In the genomic region with DNA sequence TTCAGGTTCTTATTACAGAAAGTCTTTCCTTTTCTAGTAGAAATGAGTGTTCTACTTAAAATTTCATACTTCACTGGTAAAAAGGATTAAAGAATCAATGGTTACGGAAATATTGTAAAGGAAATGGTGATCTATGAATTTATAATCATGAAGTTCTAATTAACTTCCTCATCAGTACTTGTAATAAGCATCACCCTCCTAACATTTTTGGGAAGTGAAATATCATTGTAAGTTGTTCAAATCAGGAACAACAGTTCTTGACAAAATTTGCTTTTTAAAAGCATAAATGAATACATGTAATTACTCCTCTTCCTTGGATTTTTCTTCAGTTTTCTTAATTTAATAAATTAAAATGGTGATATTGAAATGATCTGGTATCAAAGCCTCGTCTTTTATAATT, we compare ENCODE assay signal across 24 cellular contexts.
"Had no signal": no experiment of that assay in that cellular context is flagged by ENCODE, and none has a peak within 500 bp of the region (broad histone marks: within the 10 kb centered on the region; RNA-seq: fewer than 3 reads in every experiment).

No MANE protein-coding gene starts in this region.

- H3K9me3 ChIP-seq: esophagus squamous epithelium, mucosa of descending colon, psoas muscle, suprapubic skin, transverse colon, uterus had no signal

- DNase-seq: activated CD4-positive, alpha-beta memory T cell treated with anti-CD3 and anti-CD28 coated beads, Interleukin-2, amount 10 ng/mL, durations not matched to agents 7 days and 5 days; activated CD4-positive, alpha-beta T cell treated with anti-CD3 and anti-CD28 coated beads for 4 hours; activated CD8-positive, alpha-beta memory T cell treated with anti-CD3 and anti-CD28 coated beads, Interleukin-2, amount 10 ng/mL, durations not matched to agents 7 days and 5 days; activated naive CD4-positive, alpha-beta T cell treated with anti-CD3 and anti-CD28 coated beads for 36 hours; activated naive CD8-positive, alpha-beta T cell treated with anti-CD3 and anti-CD28 coated beads, Interleukin-2, amount 50 U/mL, for 24 hours; activated T-cell treated with anti-CD3 and anti-CD28 coated beads, Interleukin-2, amount 50 U/mL, for 1 hour; aorta; brain microvascular endothelial cell; cortex of kidney; effector CD8-positive, alpha-beta T cell; esophagus squamous epithelium; mesenchymal stem cell; mucosa of descending colon; naive thymus-derived CD4-positive, alpha-beta T cell; psoas muscle; right cardiac atrium; stimulated activated naive CD8-positive, alpha-beta T cell treated with anti-CD3 and anti-CD28 coated beads, Interleukin-15, amount 100 ng/mL, for 72 hours; T-helper 2 cell; transverse colon; uterus had no signal

- H3K4me1 ChIP-seq: neural progenitor cell, uterus had no signal

- ATAC-seq: activated CD8-positive, alpha-beta memory T cell treated with anti-CD3 and anti-CD28 coated beads, Interleukin-2, amount 10 ng/mL, durations not matched to agents 7 days and 5 days; activated naive CD8-positive, alpha-beta T cell treated with anti-CD3 and anti-CD28 coated beads, Interleukin-2, amount 50 U/mL, for 24 hours; mucosa of descending colon; naive thymus-derived CD4-positive, alpha-beta T cell; psoas muscle; right cardiac atrium; stimulated activated naive CD8-positive, alpha-beta T cell treated with anti-CD3 and anti-CD28 coated beads, Interleukin-15, amount 100 ng/mL, for 72 hours; WTC11 had no signal

- FAIRE-seq: TTC549 had no signal

- H2AFZ ChIP-seq: neural progenitor cell had no signal

- H3K36me3 ChIP-seq: brain microvascular endothelial cell, esophagus squamous epithelium, neural progenitor cell, suprapubic skin, transverse colon, uterus had no signal

- H3K4me2 ChIP-seq: neural progenitor cell had no signal

- H3K27ac ChIP-seq: brain microvascular endothelial cell, esophagus squamous epithelium, neural progenitor cell, psoas muscle, suprapubic skin, transverse colon, uterus had no signal

- H3K4me3 ChIP-seq: esophagus squamous epithelium, mucosa of descending colon, neural progenitor cell, psoas muscle, suprapubic skin, transverse colon, uterus had no signal
